9 cellular contexts compared by ENCODE assay signal in genomic region chr5:1516615-1517601, GRCh38. TPM values are rescaled to one million over a fixed set of nuclear protein-coding genes. Genes with fewer than 3 reads are reported as not detected.
DNase-seq lines count a peak whose midpoint lies in the region; ATAC-seq and TF ChIP-seq lines count a peak whose summit lies in the region.
"Had no signal": no experiment of that assay in that cellular context is flagged by ENCODE, and none has a peak within 500 bp of the region (broad histone marks: within the 10 kb centered on the region; RNA-seq: fewer than 3 reads in every experiment).

No MANE protein-coding gene starts in this region.

- in situ Hi-C loops in ACHN (cut with HindIII; ENCODE audit: low pct_ligation_motif_present, low pct_unique_long_range_greater_than_20kb, low sequenced_read_pairs) (no loop called here), GM13976 (cut with MboI; ENCODE audit: low sequenced_read_pairs, unreplicated experiment) (no loop called here)

- H3K4me1 Mint-ChIP-seq in mesothelial cell of epicardium = peaks cover 39% of the 10 kb centered on the region

- DNase-seq in ACHN (peak; percentile 8), HS-5 (ENCODE audit: low read depth) (peak; percentile 37), dedifferentiated amniotic fluid mesenchymal stem cell (ENCODE audit: extremely low spot score) (peak; percentile 17), mesothelial cell of epicardium (ENCODE audit: low spot score in 2 of 2, unreplicated experiment in 2 of 2) (peak; percentile 11 to 37), NCI-H128 (lab: John Stamatoyannopoulos, UW; ENCODE audit: unreplicated experiment) (no peak), GM13976 (ENCODE audit: low spot score) (no peak)
- DNase-seq in activated CD4-positive, alpha-beta T cell treated with anti-CD3 and anti-CD28 coated beads, Interleukin-2, amount 50 U/mL, for 4 hours = no peak

- H3K27ac Mint-ChIP-seq in mesothelial cell of epicardium = peak overlapping the region; percentile 67
- H3K27ac Mint-ChIP-seq: activated naive CD8-positive, alpha-beta T cell had no signal

- no peak overlapping the region for H3K4me3 Mint-ChIP-seq in mesothelial cell of epicardium
- H3K4me3 Mint-ChIP-seq: activated naive CD8-positive, alpha-beta T cell had no signal

- TF ChIP-seq CTCF in mesothelial cell of epicardium (IDR thresholded peaks at IDR 0.05; ENCODE audit: unreplicated experiment) (no peak), GM13976 (IDR thresholded peaks at IDR 0.05; ENCODE audit: borderline replicate concordance, control extremely low read depth, extremely low read depth, insufficient read depth, missing control alignments) (no peak)

- H3K27me3 Mint-ChIP-seq in mesothelial cell of epicardium (ENCODE audit: low read depth) = no peaks in the 10 kb centered on the region
- H3K27me3 Mint-ChIP-seq: activated naive CD8-positive, alpha-beta T cell had no signal

- no peaks in the 10 kb centered on the region for H3K9me3 Mint-ChIP-seq in mesothelial cell of epicardium

- ATAC-seq in HG02798 (IDR thresholded peaks at IDR 0.05; ENCODE audit: poor library complexity, unreplicated experiment) = no peak

- peaks cover 6% of the 10 kb centered on the region for H3K36me3 Mint-ChIP-seq in mesothelial cell of epicardium
- H3K36me3 Mint-ChIP-seq: activated naive CD8-positive, alpha-beta T cell had no signal

RNA-seq across cellular contexts. Expression of gene LPCAT1, which starts 6.9 kb away (rescaled TPM):
- total RNA-seq in mesothelial cell of epicardium = 73.9 to 76.8 TPM (median 74.8 TPM) in 3 replicates

Comparison
In these comparisons a context has a peak if more than half of its experiments do, and no peak if none do; other contexts are left out.
1. DNase-seq: peak in ACHN (single experiment), HS-5 (single experiment), dedifferentiated amniotic fluid mesenchymal stem cell (single experiment) and mesothelial cell of epicardium (2 of 2); none in NCI-H128 (single experiment), GM13976 (single experiment) and activated CD4-positive, alpha-beta T cell treated with anti-CD3 and anti-CD28 coated beads, Interleukin-2, amount 50 U/mL, for 4 hours (0 of 2).